ENCODE assay signal across 28 cellular contexts in genomic region chr4:42706086-42706485, GRCh38.
"Had no signal": no experiment of that assay in that cellular context is flagged by ENCODE, and none has a peak within 500 bp of the region (broad histone marks: within the 10 kb centered on the region; RNA-seq: fewer than 3 reads in every experiment).

No MANE protein-coding gene starts in this region.

- DNase-seq: hypothalamus; immature natural killer cell; kidney; left colon; left lung; lower lobe of right lung; mammary epithelial cell; mesenchymal stem cell; naive thymus-derived CD8-positive, alpha-beta T cell; occipital lobe; ovary; stimulated activated CD4-positive, alpha-beta T cell treated with anti-CD3 and anti-CD28 coated beads, Interleukin-12 subunit alpha, Interleukin-12 subunit beta, amount 100 ng/mL, for 4 hours; stimulated activated CD4-positive, alpha-beta T cell treated with anti-CD3 and anti-CD28 coated beads, Interleukin-15, amount 100 ng/mL, for 24 hours; stimulated activated CD4-positive, alpha-beta T cell treated with anti-CD3 and anti-CD28 coated beads, Interleukin-2, amount 100 ng/mL, for 24 hours; stimulated activated CD4-positive, alpha-beta T cell treated with anti-CD3 and anti-CD28 coated beads, Interleukin-4, amount 100 ng/mL, for 1 hour; stimulated activated naive B cell treated with anti-CD40 and anti-IgM and Interleukin-4, amounts not matched to agents 10 μg/mL and 1 μg/mL and 100 μg/mL, for 72 hours; stimulated activated naive CD8-positive, alpha-beta T cell treated with anti-CD3 and anti-CD28 coated beads, Interleukin-15, Interleukin-2, amounts not matched to agents 100 U/mL and 50 U/mL, for 24 hours; stomach; testis; thyroid gland; transverse colon; upper lobe of left lung had no signal

- H3K4me3 ChIP-seq: left lung, lower lobe of right lung, ovary, right atrium auricular region, skin epidermis, stomach, testis, thyroid gland, transverse colon, upper lobe of left lung, vagina had no signal

- H3K27ac ChIP-seq: left lung, lower lobe of right lung, neutrophil, ovary, right atrium auricular region, skin epidermis, stomach, testis, thyroid gland, transverse colon, upper lobe of left lung, vagina had no signal

- H3K4me1 ChIP-seq: lower lobe of right lung, right atrium auricular region, testis, transverse colon, vagina had no signal

- H3K36me3 ChIP-seq: left lung, lower lobe of right lung, neutrophil, ovary, right atrium auricular region, stomach, thyroid gland, transverse colon, upper lobe of left lung, vagina had no signal

- FAIRE-seq: islet of Langerhans, kidney had no signal

- ATAC-seq: left colon; left lung; lower lobe of right lung; naive thymus-derived CD8-positive, alpha-beta T cell; sciatic nerve; stimulated activated naive B cell treated with anti-CD40 and anti-IgM and Interleukin-4, amounts not matched to agents 10 μg/mL and 1 μg/mL and 100 μg/mL, for 72 hours; stimulated activated naive CD8-positive, alpha-beta T cell treated with anti-CD3 and anti-CD28 coated beads, Interleukin-15, Interleukin-2, amounts not matched to agents 100 U/mL and 50 U/mL, for 24 hours had no signal

- H3K9me3 ChIP-seq: lower lobe of right lung, neutrophil, ovary, right atrium auricular region, stomach, testis, thyroid gland, transverse colon, upper lobe of left lung, vagina had no signal

- H3K27me3 ChIP-seq: left lung, neutrophil, ovary, right atrium auricular region, stomach, testis, thyroid gland, transverse colon, upper lobe of left lung, vagina had no signal
